Comparison of ENCODE assay signal across 11 cellular contexts in genomic region chr10:35386594-35387174, GRCh38. TPM values are rescaled to one million over a fixed set of nuclear protein-coding genes. Genes with fewer than 3 reads are reported as not detected.
A peak's percentile ranks its signal among the peaks of the same experiment; 100 is the strongest.
DNase-seq lines count a peak whose midpoint lies in the region; ATAC-seq, FAIRE-seq and TF ChIP-seq lines count a peak whose summit lies in the region.
"Had no signal": no experiment of that assay in that cellular context is flagged by ENCODE, and none has a peak within 500 bp of the region (broad histone marks: within the 10 kb centered on the region; RNA-seq: fewer than 3 reads in every experiment).

No MANE protein-coding gene starts in this region.

- DNase-seq in BE2C (peak; percentile 37), body of pancreas (peak; percentile 34 to 57 (median 47)), kidney glomerular epithelial cell (lab: John Stamatoyannopoulos, UW) (peak; percentile 51), tibial nerve (ENCODE audit: low spot score in 2 of 2) (no peak), GM12891 (ENCODE audit: insufficient read length, low spot score) (no peak)
- DNase-seq in Jurkat, Clone E6-1 (ENCODE audit: low read depth, low spot score): peak; percentile 24
- DNase-seq: activated gamma-delta T cell treated with Interleukin-2 at 50 U/mL for 16 hours; stimulated activated CD4-positive, alpha-beta T cell treated with anti-CD3 and anti-CD28 coated beads, Interleukin-2, amount 100 ng/mL, for 48 hours had no signal

- no peak for FAIRE-seq in GM12891 (lab: Jason Lieb, UNC)

- peak in 1 of 2 donors; percentile 35 for TF ChIP-seq EP300 in tibial nerve (IDR thresholded peaks at IDR 0.05)

- ATAC-seq in body of pancreas: no peak
- no peak for ATAC-seq in GM19467 (IDR thresholded peaks at IDR 0.05; ENCODE audit: unreplicated experiment)
- ATAC-seq in GM18502 (IDR thresholded peaks at IDR 0.05; ENCODE audit: poor library complexity, unreplicated experiment): no peak
- ATAC-seq: mucosa of descending colon had no signal

- intact Hi-C loops in body of pancreas (cut with DNase I): no loop called here

- H3K27me3 ChIP-seq in BE2C (no peaks in the 10 kb centered on the region), body of pancreas (no peaks in the 10 kb centered on the region), tibial nerve (no peaks in the 10 kb centered on the region)

- H3K36me3 ChIP-seq in BE2C: no peaks in the 10 kb centered on the region
- H3K36me3 ChIP-seq in body of pancreas (replicated peaks in 1 of 2; ENCODE audit: insufficient read depth in 1 of 2, low read depth in 2 of 2): no peaks in the 10 kb centered on the region
- H3K36me3 ChIP-seq in tibial nerve: no peaks in the 10 kb centered on the region

- peaks cover 5% of the 10 kb centered on the region for H3K4me1 ChIP-seq in BE2C
- H3K4me1 ChIP-seq in body of pancreas: peaks cover 41% of the 10 kb centered on the region
- H3K4me1 ChIP-seq in tibial nerve: peaks cover 0 to 47% (median 7%) of the 10 kb centered on the region in 4 donors

- H3K9me3 ChIP-seq in BE2C (peaks cover 2% of the 10 kb centered on the region), body of pancreas (no peaks in the 10 kb centered on the region), tibial nerve (peaks cover 0 to 10% (median 2%) of the 10 kb centered on the region in 4 donors)

- TF ChIP-seq CTCF in BE2C (IDR thresholded peaks at IDR 0.05; ENCODE audit: low read depth, low read length) (no peak), body of pancreas (IDR thresholded peaks at IDR 0.05) (no peak), tibial nerve (IDR thresholded peaks at IDR 0.05) (no peak)

- TF ChIP-seq POLR2A in body of pancreas (IDR thresholded peaks at IDR 0.05): no peak
- no peak for TF ChIP-seq POLR2A in tibial nerve (IDR thresholded peaks at IDR 0.05)
- no peak for TF ChIP-seq POLR2A in GM12891 (IDR thresholded peaks at IDR 0.05; ENCODE audit: low read depth, low read length)

- H3K4me3 ChIP-seq in BE2C (ENCODE audit: low read depth, low read length) (no peak overlapping the region), body of pancreas (no peak overlapping the region), tibial nerve (no peak overlapping the region)
- H3K4me3 ChIP-seq in Jurkat, Clone E6-1 (ENCODE audit: low read length): no peak overlapping the region
- H3K4me3 ChIP-seq: mucosa of descending colon had no signal

- H3K27ac ChIP-seq in body of pancreas (peak overlapping the region in 1 of 4 donors; percentile 34), tibial nerve (peak overlapping the region in 2 of 4 donors; percentile 18 to 51)

- 53 to 54% methylated on average over 5 of the region's 5 CpGs for WGBS in body of pancreas, 2 donors
- 48 to 55% methylated on average over 5 of the region's 5 CpGs for WGBS in tibial nerve, 2 donors

TF ChIP-seq in GM12891, 5 proteins besides CTCF, POLR2A, EP300 and RAD21:
- TF ChIP-seq TAF1 (IDR thresholded peaks at IDR 0.05; ENCODE audit: low read depth, low read length) (no peak), SPI1 (IDR thresholded peaks at IDR 0.05; ENCODE audit: low read depth, low read length) (no peak), POLR2AphosphoS5 (IDR thresholded peaks at IDR 0.05; ENCODE audit: low read depth, low read length) (no peak), POU2F2 (IDR thresholded peaks at IDR 0.05; ENCODE audit: low read depth, low read length) (no peak), PAX5 (IDR thresholded peaks at IDR 0.05; ENCODE audit: insufficient read depth, low read length, severe bottlenecking) (no peak)

RNA-seq across cellular contexts. Expression of gene CCNY, which starts 50.4 kb away (rescaled TPM):
- polyA plus RNA-seq in BE2C (2012; ENCODE audit: insufficient read depth, insufficient read length, low read depth): 41.8 TPM
- 43.3 TPM for polyA plus RNA-seq in Jurkat, Clone E6-1 (2012; ENCODE audit: insufficient read depth, insufficient read length)
- 10 to 100 TPM in 1 of 2 donors, 1 to 10 TPM in 1; 9.6 to 18.9 TPM for total RNA-seq in body of pancreas
- total RNA-seq in tibial nerve: 10 to 100 TPM; 24.3 to 27.6 (median 26.5) TPM
- polyA plus RNA-seq in GM12891 (2012; ENCODE audit: low read depth, missing spikeins): 23.7 TPM

Comparison
In these comparisons a context has a peak if more than half of its experiments do, and no peak if none do; other contexts are left out.
1. DNase-seq: peak in BE2C (single experiment), Jurkat, Clone E6-1 (single experiment), body of pancreas (4 of 4) and kidney glomerular epithelial cell (single experiment); none in tibial nerve (0 of 2) and GM12891 (single experiment).